In genomic region chr15:76996076-76996525, GRCh38 we compare ENCODE assay signal across 12 cellular contexts. TPM values are rescaled to one million over a fixed set of nuclear protein-coding genes. Genes with fewer than 3 reads are reported as not detected.
A peak's percentile ranks its signal among the peaks of the same experiment; 100 is the strongest.
DNase-seq lines count a peak whose midpoint lies in the region; ATAC-seq, FAIRE-seq and TF ChIP-seq lines count a peak whose summit lies in the region.
"Had no signal": no experiment of that assay in that cellular context is flagged by ENCODE, and none has a peak within 500 bp of the region (broad histone marks: within the 10 kb centered on the region; RNA-seq: fewer than 3 reads in every experiment).

No MANE protein-coding gene starts in this region.

- H3K79me2 ChIP-seq in HepG2 (ENCODE audit: insufficient read depth, low read length): no peaks in the 10 kb centered on the region

- no TSS peak for BruUV-seq in HepG2 (replicated peaks; lab: Mats Ljungman, UMichigan)

- H3K9ac ChIP-seq in liver (ENCODE audit: low read depth in 1 of 2, low read length in 2 of 2) (peak overlapping the region in 1 of 2 donors; percentile 31), HepG2 (ENCODE audit: insufficient read depth, low read depth, low read length) (no peak overlapping the region)

- no peaks in the 10 kb centered on the region for H3K27me3 ChIP-seq in liver (ENCODE audit: control insufficient read depth in 4 of 4, insufficient read depth in 4 of 4, low read length in 3 of 4)
- H3K27me3 ChIP-seq in HepG2 (ENCODE audit: control insufficient read depth in 1 of 2, insufficient read depth in 2 of 2, low read length in 2 of 2): peaks cover 6 to 61% of the 10 kb centered on the region in 2 experiments

- no peaks in the 10 kb centered on the region for H3K36me3 ChIP-seq in liver (ENCODE audit: control insufficient read depth in 4 of 4, insufficient read depth in 3 of 4, low read depth in 1 of 4, low read length in 3 of 4)
- H3K36me3 ChIP-seq in HepG2 (replicated peaks in 1 of 2; ENCODE audit: control insufficient read depth in 1 of 2, insufficient read depth in 2 of 2, low read length in 2 of 2): no peaks in the 10 kb centered on the region

- TF ChIP-seq EP300 in HepG2 (IDR thresholded peaks at IDR 0.05; ENCODE audit: low read depth in 2 of 2, low read length in 2 of 2) (no peak), HepG2 (CRISPR knock-in tag; IDR thresholded peaks at IDR 0.05; ENCODE audit: borderline replicate concordance) (no peak)

- FAIRE-seq in HepG2 (lab: Jason Lieb, UNC): no peak

- H3K36me3 Mint-ChIP-seq in activated naive CD8-positive, alpha-beta T cell treated with anti-CD3 and anti-CD28 coated beads, Interleukin-2, amount 50 U/mL, for 24 hours (ENCODE audit: low read depth): peaks cover 21% of the 10 kb centered on the region
- no peaks in the 10 kb centered on the region for H3K36me3 Mint-ChIP-seq in naive B cell

- H4K20me1 ChIP-seq in HepG2 (ENCODE audit: insufficient read depth, low read length): no peaks in the 10 kb centered on the region

- H3K4me1 ChIP-seq in liver (ENCODE audit: control insufficient read depth in 4 of 4, insufficient read depth in 4 of 4, low read length in 3 of 4) (no peaks in the 10 kb centered on the region), HepG2 (ENCODE audit: insufficient read depth, low read length) (no peaks in the 10 kb centered on the region)
- H3K4me1 ChIP-seq: Caco-2 had no signal

- in situ Hi-C loops in HepG2 (cut with HindIII; ENCODE audit: extremely low pct_ligation_motif_present, low pct_unique_long_range_greater_than_20kb): no loop called here

- H2AFZ ChIP-seq in HepG2 (ENCODE audit: low read length): no peak overlapping the region

- peak overlapping the region in 1 of 3 donors; percentile 9 for H3K4me3 ChIP-seq in liver (ENCODE audit: low read depth in 1 of 3, low read length in 3 of 3)
- H3K4me3 ChIP-seq in HepG2 (replicated peaks in 1 of 3; ENCODE audit: insufficient read depth in 1 of 3, low read depth in 2 of 3, low read length in 3 of 3): no peak overlapping the region

- TF ChIP-seq POLR2A in HepG2 (IDR thresholded peaks at IDR 0.05; ENCODE audit: insufficient read depth in 1 of 2, low read depth in 2 of 2, low read length in 2 of 2): no peak

- no peaks in the 10 kb centered on the region for H3K9me3 Mint-ChIP-seq in activated naive CD8-positive, alpha-beta T cell treated with anti-CD3 and anti-CD28 coated beads, Interleukin-2, amount 50 U/mL, for 24 hours
- no peaks in the 10 kb centered on the region for H3K9me3 Mint-ChIP-seq in naive B cell

- H3K27ac ChIP-seq in liver (ENCODE audit: low read depth in 1 of 2, low read length in 2 of 2) (peak overlapping the region; percentile 0 to 74), HepG2 (ENCODE audit: extremely low read length, insufficient read depth, low read length) (no peak overlapping the region)

- TF ChIP-seq CTCF in liver (IDR thresholded peaks at IDR 0.05; ENCODE audit: low read depth, low read length, missing input control): no peak
- TF ChIP-seq CTCF in HepG2 (CRISPR knock-in tag; IDR thresholded peaks at IDR 0.05): no peak

- peak overlapping the region; percentile 93 for H3K27ac Mint-ChIP-seq in activated naive CD8-positive, alpha-beta T cell treated with anti-CD3 and anti-CD28 coated beads, Interleukin-2, amount 50 U/mL, for 24 hours
- peak overlapping the region in 4 of 6 donors; percentile 93 to 98 (median 95) for H3K27ac Mint-ChIP-seq in naive B cell

- H3K9me3 ChIP-seq in liver (ENCODE audit: control insufficient read depth in 4 of 4, low read length in 3 of 4) (no peaks in the 10 kb centered on the region), HepG2 (ENCODE audit: low read length) (no peaks in the 10 kb centered on the region)
- H3K9me3 ChIP-seq: Caco-2 had no signal

- WGBS in liver: 70% methylated on average over 9 of the region's 9 CpGs
- WGBS in HepG2 (ENCODE audit: low lambda C conversion rate): 18% methylated on average over 7 of the region's 9 CpGs

- no peaks in the 10 kb centered on the region for H3K27me3 Mint-ChIP-seq in activated naive CD8-positive, alpha-beta T cell treated with anti-CD3 and anti-CD28 coated beads, Interleukin-2, amount 50 U/mL, for 24 hours
- no peaks in the 10 kb centered on the region for H3K27me3 Mint-ChIP-seq in naive B cell

- CTCF ChIA-PET in HepG2 (lab: Yijun Ruan, JAX; ENCODE audit: low intra/inter-chr PET ratio, low total read pairs): no interaction called here

- intact Hi-C loops in HepG2 (cut with micrococcal nuclease; ENCODE audit: unreplicated experiment): no loop called here

- TF ChIP-seq RAD21 in liver (IDR thresholded peaks at IDR 0.05): no peak
- no peak for TF ChIP-seq RAD21 in HepG2 (CRISPR knock-in tag; IDR thresholded peaks at IDR 0.05)

- peak overlapping the region; percentile 90 for H3K4me3 Mint-ChIP-seq in activated naive CD8-positive, alpha-beta T cell treated with anti-CD3 and anti-CD28 coated beads, Interleukin-2, amount 50 U/mL, for 24 hours
- H3K4me3 Mint-ChIP-seq in naive B cell: peak overlapping the region; percentile 87 to 98 (median 96)

- ATAC-seq in HepG2 (no peak), naive B cell (ENCODE audit: low read depth in 2 of 2) (no peak), GM18502 (IDR thresholded peaks at IDR 0.05; ENCODE audit: poor library complexity, unreplicated experiment) (no peak), GM18517 (IDR thresholded peaks at IDR 0.05; ENCODE audit: unreplicated experiment) (no peak)
- no peak for ATAC-seq in activated naive CD8-positive, alpha-beta T cell treated with anti-CD3 and anti-CD28 coated beads, Interleukin-2, amount 50 U/mL, for 24 hours

- no peak for DNase-seq in HepG2 (ENCODE audit: low spot score)
- no peak for DNase-seq in activated naive CD8-positive, alpha-beta T cell treated with anti-CD3 and anti-CD28 coated beads, Interleukin-2, amount 50 U/mL, for 24 hours
- DNase-seq in naive B cell: no peak
- DNase-seq in NOMO-1 treated with dmso at 0.1 percent for 144 hours (lab: John Stamatoyannopoulos, UW; ENCODE audit: unreplicated experiment): no peak
- no peak for DNase-seq in effector CD8-positive, alpha-beta T cell (lab: John Stamatoyannopoulos, UW)
- DNase-seq: NCI-H2029 had no signal

- H3K4me2 ChIP-seq in HepG2 (ENCODE audit: low read depth, low read length): no peak overlapping the region

- POLR2A ChIA-PET in HepG2 (lab: Yijun Ruan, JAX): no interaction called here

- peaks cover 72% of the 10 kb centered on the region for H3K4me1 Mint-ChIP-seq in activated naive CD8-positive, alpha-beta T cell treated with anti-CD3 and anti-CD28 coated beads, Interleukin-2, amount 50 U/mL, for 24 hours
- peaks cover 38 to 61% (median 51%) of the 10 kb centered on the region in 3 donors for H3K4me1 Mint-ChIP-seq in naive B cell

TF ChIP-seq in liver, 16 proteins besides CTCF, POLR2A, EP300 and RAD21 (continues in another document):
- TF ChIP-seq SP1 (IDR thresholded peaks at IDR 0.05) (no peak), NR2F2 (IDR thresholded peaks at IDR 0.05) (no peak), JUND (IDR thresholded peaks at IDR 0.05) (no peak)

TF ChIP-seq in HepG2, 621 proteins besides CTCF, POLR2A, EP300 and RAD21 (continues in another document):
- TF ChIP-seq, protein P1, sequence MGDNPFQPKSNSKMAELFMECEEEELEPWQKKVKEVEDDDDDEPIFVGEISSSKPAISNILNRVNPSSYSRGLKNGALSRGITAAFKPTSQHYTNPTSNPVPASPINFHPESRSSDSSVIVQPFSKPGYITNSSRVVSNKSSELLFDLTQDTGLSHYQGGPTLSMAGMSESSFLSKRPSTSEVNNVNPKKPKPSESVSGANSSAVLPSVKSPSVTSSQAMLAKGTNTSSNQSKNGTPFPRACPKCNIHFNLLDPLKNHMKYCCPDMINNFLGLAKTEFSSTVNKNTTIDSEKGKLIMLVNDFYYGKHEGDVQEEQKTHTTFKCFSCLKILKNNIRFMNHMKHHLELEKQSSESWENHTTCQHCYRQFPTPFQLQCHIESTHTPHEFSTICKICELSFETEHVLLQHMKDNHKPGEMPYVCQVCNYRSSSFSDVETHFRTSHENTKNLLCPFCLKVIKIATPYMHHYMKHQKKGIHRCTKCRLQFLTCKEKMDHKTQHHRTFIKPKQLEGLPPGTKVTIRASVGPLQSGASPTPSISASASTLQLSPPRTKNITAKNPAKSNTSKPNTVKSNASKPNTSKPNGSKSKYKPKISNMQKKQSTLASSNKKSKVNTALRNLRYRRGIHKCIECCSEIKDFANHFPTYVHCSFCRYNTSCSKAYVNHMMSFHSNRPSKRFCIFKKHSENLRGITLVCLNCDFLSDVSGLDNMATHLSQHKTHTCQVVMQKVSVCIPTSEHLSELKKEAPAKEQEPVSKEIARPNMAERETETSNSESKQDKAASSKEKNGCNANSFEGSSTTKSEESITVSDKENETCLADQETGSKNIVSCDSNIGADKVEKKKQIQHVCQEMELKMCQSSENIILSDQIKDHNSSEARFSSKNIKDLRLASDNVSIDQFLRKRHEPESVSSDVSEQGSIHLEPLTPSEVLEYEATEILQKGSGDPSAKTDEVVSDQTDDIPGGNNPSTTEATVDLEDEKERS (CRISPR knock-in tag; IDR thresholded peaks at IDR 0.05): no peak

RNA-seq across cellular contexts. Expression of gene PSTPIP1, which starts 1.2 kb away (rescaled TPM):
- 1 to 10 TPM; 4.3 to 4.6 TPM for total RNA-seq in liver
- polyA plus RNA-seq in liver: 1 to 10 TPM; 1.1 to 1.6 TPM
- 8.7 and 9.2 TPM in 2 replicates for total RNA-seq in HepG2 (2016; rRNA removed; fragmentation: Illumina TruSeq; extraction: Trizol)
- total RNA-seq in HepG2 (2016; cell fraction: cytosol; rRNA removed; fragmentation: Illumina TruSeq; extraction: Trizol; ENCODE audit: low read depth): 5.7 and 10.5 TPM in 2 replicates
- 8.0 and 9.9 TPM in 2 replicates for total RNA-seq in HepG2 (2016; cell fraction: insoluble cytoplasmic fraction; rRNA removed; fragmentation: Illumina TruSeq; extraction: Trizol)
- total RNA-seq in HepG2 (2016; cell fraction: membrane; rRNA removed; fragmentation: Illumina TruSeq; extraction: Trizol): 9.1 and 10.1 TPM in 2 replicates
- total RNA-seq in HepG2 (2016; cell fraction: nucleus; rRNA removed; fragmentation: Illumina TruSeq; extraction: Trizol): 2.9 and 4.0 TPM in 2 replicates
- polyA plus RNA-seq in HepG2 (2011; rRNA removed): 4.4 TPM in 2 replicates
- 3.9 and 5.6 TPM in 2 replicates for polyA plus RNA-seq in HepG2 (2011; cell fraction: cytosol; rRNA removed)
- polyA plus RNA-seq in HepG2 (2011; cell fraction: nucleus; rRNA removed): 4.4 and 6.8 TPM in 2 replicates
- polyA plus RNA-seq in HepG2 (2012): 3.9 and 7.4 TPM in 2 replicates
- 7.4 and 12.4 TPM in 2 replicates for polyA plus RNA-seq in HepG2 (2016; cell fraction: cytosol; fragmentation: Illumina TruSeq; extraction: Trizol; ENCODE audit: low read depth)
- polyA plus RNA-seq in HepG2 (2016; cell fraction: insoluble cytoplasmic fraction; fragmentation: Illumina TruSeq; extraction: Trizol; ENCODE audit: low read depth): 7.8 and 11.1 TPM in 2 replicates
- polyA plus RNA-seq in HepG2 (2016; cell fraction: membrane; fragmentation: Illumina TruSeq; extraction: Trizol; ENCODE audit: low read depth): 9.1 and 13.5 TPM in 2 replicates
- polyA plus RNA-seq in HepG2 (2016; cell fraction: nucleus; fragmentation: Illumina TruSeq; extraction: Trizol; ENCODE audit: insufficient read depth, low read depth): 6.9 and 7.5 TPM in 2 replicates
- 2.2 TPM in 1 of 2 replicates, not detected in the other for polyA minus RNA-seq in HepG2 (2011; rRNA and poly(A)+ RNA removed; ENCODE audit: low replicate concordance)
- 3.2 TPM in 1 of 2 replicates, not detected in the other for polyA minus RNA-seq in HepG2 (2011; cell fraction: cytosol; rRNA and poly(A)+ RNA removed)
- polyA minus RNA-seq in HepG2 (2011; cell fraction: nucleus; rRNA and poly(A)+ RNA removed): 1.8 and 2.4 TPM in 2 replicates
- 10 to 100 TPM; 15.6 to 34.1 (median 24.1) TPM for polyA plus RNA-seq in naive B cell (ENCODE audit: low read depth in 6 of 6)
- total RNA-seq: Caco-2, HT1080, PC-3 had no signal
